9 cellular contexts compared by ENCODE assay signal in the genomic region with DNA sequence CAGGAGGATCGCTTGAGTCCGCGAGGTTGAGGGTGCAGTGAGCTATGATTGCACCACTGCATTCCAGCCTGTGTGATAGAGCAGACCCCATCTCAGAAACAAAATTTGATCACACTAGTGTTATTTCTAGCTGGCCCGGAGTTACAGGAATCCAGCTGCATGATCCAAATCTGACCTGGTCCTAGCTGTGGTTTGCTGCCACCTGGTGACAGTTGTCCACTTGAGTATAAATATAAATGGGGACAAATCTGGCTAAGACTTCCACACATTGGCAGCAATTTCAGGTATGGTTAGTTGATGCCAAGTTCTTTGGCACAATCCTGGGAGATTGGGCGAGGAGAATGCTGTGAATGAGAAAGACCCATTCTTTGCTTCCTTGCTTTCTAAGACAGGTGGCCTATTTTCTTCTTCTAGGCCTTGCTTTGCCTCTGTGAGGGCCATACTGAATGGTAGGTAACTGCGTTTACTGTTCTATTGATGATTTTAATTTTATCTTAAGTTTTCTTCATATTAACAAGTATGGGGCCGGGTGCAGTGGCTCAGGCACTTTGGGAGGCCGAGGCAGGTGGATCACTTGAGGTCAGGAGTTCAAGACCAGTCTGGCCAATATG. TPM values are rescaled to one million over a fixed set of nuclear protein-coding genes. Genes with fewer than 3 reads are reported as not detected.
DNase-seq lines count a peak whose midpoint lies in the region; ATAC-seq, FAIRE-seq and TF ChIP-seq lines count a peak whose summit lies in the region.
"Had no signal": no experiment of that assay in that cellular context is flagged by ENCODE, and none has a peak within 500 bp of the region (broad histone marks: within the 10 kb centered on the region; RNA-seq: fewer than 3 reads in every experiment).

No MANE protein-coding gene starts in this region.

- no peaks in the 10 kb centered on the region for H3K36me3 ChIP-seq in Caco-2 (ENCODE audit: control insufficient read depth, insufficient read depth, low read length)
- H3K36me3 ChIP-seq: SJSA1 had no signal

- H3K27ac Mint-ChIP-seq in Caco-2 (ENCODE audit: unreplicated experiment): no peak overlapping the region

- peak; percentile 86 for FAIRE-seq in islet of Langerhans (lab: Jason Lieb, UNC)

- POLR2A ChIA-PET in Caco-2 (lab: Charles Lee): interaction anchor here (0.6 kb wide), 1 partner anchor 39 kb away, joined by 3 read pairs; no protein-coding TSS in a partner anchor

- ATAC-seq in GM21381 (IDR thresholded peaks at IDR 0.05; ENCODE audit: unreplicated experiment): no peak

- no peak overlapping the region for H3K4me3 Mint-ChIP-seq in Caco-2 (ENCODE audit: unreplicated experiment)

- peaks cover 23% of the 10 kb centered on the region for H3K4me1 Mint-ChIP-seq in Caco-2 (ENCODE audit: low read depth, unreplicated experiment)

- H3K27me3 Mint-ChIP-seq in Caco-2 (ENCODE audit: insufficient read depth, unreplicated experiment): no peaks in the 10 kb centered on the region

- H3K36me3 Mint-ChIP-seq in Caco-2 (ENCODE audit: insufficient read depth, unreplicated experiment): peaks cover 24% of the 10 kb centered on the region

- CTCF ChIA-PET in Caco-2 (lab: Charles Lee): interaction anchor here (0.5 to 3.4 kb wide), 8 partner anchors 11 to 228 kb away, joined by 3 to 55 read pairs (median 6); no protein-coding TSS in a partner anchor

- DNase-seq in Caco-2 (peak; percentile 65 to 73), HT-29 (ENCODE audit: low spot score) (peak; percentile 78), UCSD-AML1 (lab: John Stamatoyannopoulos, UW; ENCODE audit: unreplicated experiment) (peak; percentile 36), cardiac fibroblast (ENCODE audit: low read depth in 2 of 2) (peak; percentile 66 to 70)
- peak; percentile 44 for DNase-seq in stimulated activated CD4-positive, alpha-beta T cell treated with anti-CD3 and anti-CD28 coated beads, Interleukin-15, amount 100 ng/mL, for 24 hours
- DNase-seq in NK-92 treated with Interleukin-12 subunit alpha and Interleukin-12 subunit beta, amount 100 ng/mL, for 24 hours (lab: John Stamatoyannopoulos, UW): no peak

- intact Hi-C loops in Caco-2 (cut with micrococcal nuclease; ENCODE audit: unreplicated experiment): loop anchor here (1.0 kb wide), 3 partner anchors 39 to 114 kb away; no protein-coding TSS in a partner anchor

- H3K4me3 ChIP-seq in Caco-2 (ENCODE audit: low read depth, low read length) (no peak overlapping the region), cardiac fibroblast (replicated peaks in 1 of 2; ENCODE audit: low read depth in 2 of 2, low read length in 2 of 2) (no peak overlapping the region)
- H3K4me3 ChIP-seq: SJSA1 had no signal

- peaks cover 2% of the 10 kb centered on the region; the same call in 1 of the 2 replicates for H3K4me1 ChIP-seq in Caco-2
- H3K4me1 ChIP-seq: SJSA1 had no signal

- no peaks in the 10 kb centered on the region for H3K9me3 Mint-ChIP-seq in Caco-2 (ENCODE audit: unreplicated experiment)

- BruUV-seq in Caco-2 (replicated peaks; lab: Mats Ljungman, UMichigan): no TSS peak

- TF ChIP-seq CTCF in Caco-2 (IDR thresholded peaks at IDR 0.05; ENCODE audit: insufficient read depth in 1 of 2, low read depth in 1 of 2, low read length in 1 of 2, severe bottlenecking in 1 of 2, unreplicated experiment in 1 of 2) (peak; percentile 60 to 69), cardiac fibroblast (IDR thresholded peaks at IDR 0.05; ENCODE audit: low read depth, low read length) (peak; percentile 52)

- no peaks in the 10 kb centered on the region for H3K27me3 ChIP-seq in Caco-2 (replicated peaks; ENCODE audit: control insufficient read depth, insufficient read depth, low read length)
- H3K27me3 ChIP-seq: SJSA1 had no signal

- H3K9me3 ChIP-seq in Caco-2: no peaks in the 10 kb centered on the region
- H3K9me3 ChIP-seq: SJSA1 had no signal

RNA-seq across cellular contexts. Expression of a gene that starts 35.4 kb away (rescaled TPM):
- total RNA-seq in Caco-2 (2022): 48.1 and 52.3 TPM in 2 replicates
- total RNA-seq in HT-29 (2014; rRNA removed; shearing (Covaris generic)): 13.5 and 14.1 TPM in 2 replicates

RNA-seq across cellular contexts. Expression of a gene that starts 57.0 kb away (rescaled TPM):
- 33.8 and 36.8 TPM in 2 replicates for total RNA-seq in Caco-2 (2022)
- total RNA-seq in HT-29 (2014; rRNA removed; shearing (Covaris generic)): 106 and 123 TPM in 2 replicates
- total RNA-seq: SJSA1 had no signal
